4 cellular contexts compared by ENCODE assay signal in genomic region chr11:116115801-116116200, GRCh38.
TF ChIP-seq lines count a peak whose summit lies in the region.

No MANE protein-coding gene starts in this region.

TF ChIP-seq in HepG2, 621 proteins besides CTCF, POLR2A, EP300 and RAD21:
- TF ChIP-seq TAF1 (CRISPR knock-in tag; IDR thresholded peaks at IDR 0.05) (no peak), ZNF142 (CRISPR knock-in tag; IDR thresholded peaks at IDR 0.05) (no peak), CEBPB (IDR thresholded peaks at IDR 0.05; ENCODE audit: borderline replicate concordance, low read depth, low read length) (peak; percentile 45; the same call in 1 of the 2 replicates), EHMT2 (IDR thresholded peaks at IDR 0.05; ENCODE audit: borderline replicate concordance, low read depth, low read length) (no peak)

TF ChIP-seq in HEK293, 187 proteins besides CTCF, POLR2A, EP300 and RAD21:
- TF ChIP-seq BCL11A (tag by site-specific recombination; IDR thresholded peaks at IDR 0.05; ENCODE audit: low read depth): no peak
- 0 out of 2 replicates have a peak, but pooled peaks have one; percentile 18 for TF ChIP-seq ZNF146 (tag by site-specific recombination; IDR thresholded peaks at IDR 0.05)
- no peak for TF ChIP-seq ZNF274 (IDR thresholded peaks at IDR 0.05; ENCODE audit: low read length)
- TF ChIP-seq ZNF274 (tag by site-specific recombination; IDR thresholded peaks at IDR 0.05; ENCODE audit: borderline replicate concordance): no peak

TF ChIP-seq in IMR-90, 13 proteins besides CTCF, POLR2A, EP300 and RAD21:
- TF ChIP-seq CEBPB (IDR thresholded peaks at IDR 0.05; ENCODE audit: low read depth, low read length): peak; percentile 69
- no peak for TF ChIP-seq MXI1 (IDR thresholded peaks at IDR 0.05; ENCODE audit: borderline replicate concordance, low read depth, low read length)

TF ChIP-seq in K562, 482 proteins besides CTCF, POLR2A, EP300 and RAD21:
- TF ChIP-seq PML (IDR thresholded peaks at IDR 0.05; ENCODE audit: low read length) (no peak), CEBPG (CRISPR knock-in tag; IDR thresholded peaks at IDR 0.05) (no peak), CEBPG (tag; conservative IDR thresholded peaks at IDR 0.05 in 1 of 2, IDR thresholded peaks at IDR 0.05 in 1 of 2) (0 out of 4 replicates have a peak, but pooled peaks of 1 of the 2 experiments have one; percentile 38), IRF1 (CRISPR knock-in tag; IDR thresholded peaks at IDR 0.05; ENCODE audit: borderline replicate concordance) (no peak), FOXM1 (IDR thresholded peaks at IDR 0.05; ENCODE audit: low read depth) (no peak), FOXM1 (CRISPR knock-in tag; IDR thresholded peaks at IDR 0.05; ENCODE audit: low read depth) (no peak), MECOM (CRISPR knock-in tag; IDR thresholded peaks at IDR 0.05) (no peak), TFE3 (CRISPR knock-in tag; IDR thresholded peaks at IDR 0.05) (no peak), CEBPB (tag; IDR thresholded peaks at IDR 0.05) (peak; percentile 53)
TF ChIP-seq in K562: peak in this region for 2.
